1 cellular context compared by ENCODE assay signal in genomic region chr9:20307662-20308061, GRCh38.
TF ChIP-seq lines count a peak whose summit lies in the region.

No MANE protein-coding gene starts in this region.

TF ChIP-seq in WTC11, 78 proteins besides CTCF, POLR2A, EP300 and RAD21 (continued from another document):
- no peak for TF ChIP-seq ATF6 (CRISPR knock-in tag; IDR thresholded peaks at IDR 0.05)
- no peak for TF ChIP-seq JUN (CRISPR knock-in tag; IDR thresholded peaks at IDR 0.05)
- no peak for TF ChIP-seq NR1H2 (CRISPR knock-in tag; IDR thresholded peaks at IDR 0.05)
- no peak for TF ChIP-seq CREM (CRISPR knock-in tag; IDR thresholded peaks at IDR 0.05)
